12 cellular contexts compared by ENCODE assay signal in the genomic region with DNA sequence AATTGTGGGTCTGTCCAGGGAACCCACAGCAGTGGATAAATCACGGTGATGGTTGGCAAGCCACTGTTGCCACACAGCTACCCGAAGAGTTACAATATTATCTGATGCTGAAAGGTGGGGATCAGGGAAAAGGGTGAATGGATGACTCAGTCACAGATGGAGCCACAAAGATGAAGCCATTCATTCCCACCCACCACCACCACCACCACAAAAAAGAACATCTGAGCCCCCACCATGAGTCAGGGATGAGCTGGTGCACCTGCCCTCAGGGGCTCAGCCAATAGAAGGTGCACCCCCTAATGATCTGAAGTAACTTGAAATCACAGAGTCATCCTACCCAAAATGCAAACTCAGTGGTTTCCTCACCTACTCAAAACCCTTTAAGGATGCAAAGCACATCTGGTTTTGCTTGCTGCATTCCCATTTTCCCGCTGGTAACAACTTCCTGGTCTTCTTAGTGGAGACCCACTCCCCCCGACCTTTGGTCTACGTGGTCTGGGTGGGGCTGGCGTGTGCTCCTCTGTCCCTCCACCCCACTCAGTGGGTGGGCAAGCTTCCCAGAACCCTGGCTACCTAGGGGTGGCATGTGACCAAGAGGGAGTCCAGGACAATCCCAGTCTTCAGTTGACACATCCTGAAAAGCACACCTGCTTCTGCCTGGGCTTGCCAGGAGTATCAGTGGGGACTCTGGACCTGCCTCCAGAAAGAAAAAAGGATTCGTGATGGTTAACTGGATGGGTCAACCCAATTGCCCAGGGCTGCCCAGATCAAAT.
DNase-seq lines count a peak whose midpoint lies in the region; ATAC-seq and TF ChIP-seq lines count a peak whose summit lies in the region.
"Had no signal": no experiment of that assay in that cellular context is flagged by ENCODE, and none has a peak within 500 bp of the region (broad histone marks: within the 10 kb centered on the region; RNA-seq: fewer than 3 reads in every experiment).

No MANE protein-coding gene starts in this region.

- peak; percentile 59 for DNase-seq in activated CD4-positive, alpha-beta memory T cell treated with anti-CD3 and anti-CD28 coated beads for 36 hours
- no peak for DNase-seq in activated CD4-positive, alpha-beta memory T cell treated with anti-CD3 and anti-CD28 coated beads, Interleukin-2, amount 10 ng/mL, durations not matched to agents 7 days and 5 days
- DNase-seq in RWPE1 (ENCODE audit: low spot score) (peak; percentile 95), fibroblast of mammary gland (ENCODE audit: low read depth) (peak; percentile 35), A673 (ENCODE audit: low spot score) (no peak), HT-29 (ENCODE audit: low spot score) (no peak)
- peak; percentile 4 for DNase-seq in stimulated activated CD8-positive, alpha-beta memory T cell treated with anti-CD3 and anti-CD28 coated beads, Interleukin-7, amount 100 ng/mL, for 24 hours (ENCODE audit: low read depth)
- DNase-seq: DMS53; effector memory CD4-positive, alpha-beta T cell; Kasumi-1 had no signal

- H3K27ac ChIP-seq in RWPE1 (peak overlapping the region; percentile 52), A673 (ENCODE audit: low read depth, low read length, poor library complexity, severe bottlenecking) (no peak overlapping the region)

- CTCF ChIA-PET in activated CD4-positive, alpha-beta memory T cell treated with anti-CD3 and anti-CD28 coated beads for 36 hours (lab: Charles Lee) = interaction anchor here (1.5 kb wide), 1 partner anchor 17 kb away, joined by 4 read pairs; no protein-coding TSS in a partner anchor
- CTCF ChIA-PET in activated CD4-positive, alpha-beta memory T cell treated with anti-CD3 and anti-CD28 coated beads, Interleukin-2, amount 10 ng/mL, durations not matched to agents 7 days and 5 days (lab: Charles Lee) = interaction anchor here (0.7 to 1.2 kb wide), 3 partner anchors 16 to 739 kb away, joined by 3 to 4 read pairs (median 4); no protein-coding TSS in a partner anchor
- CTCF ChIA-PET in RWPE1 (lab: Yijun Ruan, JAX) = interaction anchor here (0.6 to 1.0 kb wide), 6 partner anchors 15 to 1590 kb away, joined by 3 to 4 read pairs (median 3); no protein-coding TSS in a partner anchor
- CTCF ChIA-PET in A673 (lab: Charles Lee) = no interaction called here

- H3K36me3 ChIP-seq in A673 (ENCODE audit: insufficient read depth, low read length, poor library complexity, severe bottlenecking) = no peaks in the 10 kb centered on the region

- intact Hi-C loops in activated CD4-positive, alpha-beta memory T cell treated with anti-CD3 and anti-CD28 coated beads for 36 hours (cut with micrococcal nuclease) = no loop called here
- intact Hi-C loops in A673 (cut with micrococcal nuclease; ENCODE audit: unreplicated experiment) = no loop called here

- H3K4me1 Mint-ChIP-seq in activated CD4-positive, alpha-beta memory T cell treated with anti-CD3 and anti-CD28 coated beads for 36 hours (ENCODE audit: low read depth) = no peaks in the 10 kb centered on the region
- no peaks in the 10 kb centered on the region for H3K4me1 Mint-ChIP-seq in activated CD4-positive, alpha-beta memory T cell treated with anti-CD3 and anti-CD28 coated beads, Interleukin-2, amount 10 ng/mL, durations not matched to agents 7 days and 5 days

- no peak overlapping the region for H3K4me3 Mint-ChIP-seq in activated CD4-positive, alpha-beta memory T cell treated with anti-CD3 and anti-CD28 coated beads for 36 hours
- no peak overlapping the region for H3K4me3 Mint-ChIP-seq in activated CD4-positive, alpha-beta memory T cell treated with anti-CD3 and anti-CD28 coated beads, Interleukin-2, amount 10 ng/mL, durations not matched to agents 7 days and 5 days

- H3K36me3 Mint-ChIP-seq in activated CD4-positive, alpha-beta memory T cell treated with anti-CD3 and anti-CD28 coated beads for 36 hours = no peaks in the 10 kb centered on the region
- no peaks in the 10 kb centered on the region for H3K36me3 Mint-ChIP-seq in activated CD4-positive, alpha-beta memory T cell treated with anti-CD3 and anti-CD28 coated beads, Interleukin-2, amount 10 ng/mL, durations not matched to agents 7 days and 5 days (ENCODE audit: low read depth)

- no peak overlapping the region for H3K27ac Mint-ChIP-seq in activated CD4-positive, alpha-beta memory T cell treated with anti-CD3 and anti-CD28 coated beads for 36 hours
- H3K27ac Mint-ChIP-seq in activated CD4-positive, alpha-beta memory T cell treated with anti-CD3 and anti-CD28 coated beads, Interleukin-2, amount 10 ng/mL, durations not matched to agents 7 days and 5 days = no peak overlapping the region

- no peaks in the 10 kb centered on the region for H3K9me3 Mint-ChIP-seq in activated CD4-positive, alpha-beta memory T cell treated with anti-CD3 and anti-CD28 coated beads for 36 hours
- H3K9me3 Mint-ChIP-seq in activated CD4-positive, alpha-beta memory T cell treated with anti-CD3 and anti-CD28 coated beads, Interleukin-2, amount 10 ng/mL, durations not matched to agents 7 days and 5 days = no peaks in the 10 kb centered on the region

- TF ChIP-seq CTCF in RWPE1 (conservative IDR thresholded peaks at IDR 0.05; ENCODE audit: low read depth) (no peak), fibroblast of mammary gland (conservative IDR thresholded peaks at IDR 0.05; ENCODE audit: control insufficient read depth, insufficient read depth, low read depth, low read length) (no peak), A673 (conservative IDR thresholded peaks at IDR 0.05; ENCODE audit: low read depth, low read length) (no peak)

- POLR2A ChIA-PET in activated CD4-positive, alpha-beta memory T cell treated with anti-CD3 and anti-CD28 coated beads for 36 hours (lab: Charles Lee) = no interaction called here
- POLR2A ChIA-PET in activated CD4-positive, alpha-beta memory T cell treated with anti-CD3 and anti-CD28 coated beads, Interleukin-2, amount 10 ng/mL, durations not matched to agents 7 days and 5 days (lab: Charles Lee) = no interaction called here
- POLR2A ChIA-PET in RWPE1 (lab: Yijun Ruan, JAX; ENCODE audit: low non-redundant PET) = no interaction called here
- POLR2A ChIA-PET in A673 (lab: Charles Lee; ENCODE audit: low non-redundant PET) = no interaction called here

- H3K9me3 ChIP-seq in A673 (ENCODE audit: low read depth, low read length, poor library complexity, severe bottlenecking) = no peaks in the 10 kb centered on the region

- BruUV-seq in A673 (replicated peaks; lab: Mats Ljungman, UMichigan) = no TSS peak

- no peaks in the 10 kb centered on the region for H3K4me1 ChIP-seq in A673 (ENCODE audit: insufficient read depth, low read length, poor library complexity, severe bottlenecking)

- peaks cover 19% of the 10 kb centered on the region for H3K27me3 Mint-ChIP-seq in activated CD4-positive, alpha-beta memory T cell treated with anti-CD3 and anti-CD28 coated beads for 36 hours
- H3K27me3 Mint-ChIP-seq in activated CD4-positive, alpha-beta memory T cell treated with anti-CD3 and anti-CD28 coated beads, Interleukin-2, amount 10 ng/mL, durations not matched to agents 7 days and 5 days = peaks cover 3% of the 10 kb centered on the region

- ATAC-seq in HG03280 (IDR thresholded peaks at IDR 0.05; ENCODE audit: unreplicated experiment) = no peak
- ATAC-seq: Right ventricle myocardium inferior had no signal

- no peak overlapping the region for H3K4me3 ChIP-seq in fibroblast of mammary gland (ENCODE audit: control insufficient read depth, low read depth, low read length)
- no peak overlapping the region for H3K4me3 ChIP-seq in A673 (ENCODE audit: low read depth, low read length, poor library complexity, severe bottlenecking)

- H3K27me3 ChIP-seq in A673 (replicated peaks; ENCODE audit: insufficient read depth, low read depth, low read length, poor library complexity) = peaks cover 14% of the 10 kb centered on the region

Comparison
In these comparisons a context has a peak if more than half of its experiments do, and no peak if none do; other contexts are left out.
1. DNase-seq: peak in activated CD4-positive, alpha-beta memory T cell treated with anti-CD3 and anti-CD28 coated beads for 36 hours (single experiment), RWPE1 (single experiment), fibroblast of mammary gland (single experiment) and stimulated activated CD8-positive, alpha-beta memory T cell treated with anti-CD3 and anti-CD28 coated beads, Interleukin-7, amount 100 ng/mL, for 24 hours (single experiment); none in activated CD4-positive, alpha-beta memory T cell treated with anti-CD3 and anti-CD28 coated beads, Interleukin-2, amount 10 ng/mL, durations not matched to agents 7 days and 5 days (single experiment), A673 (single experiment) and HT-29 (single experiment).